Comparison of ENCODE assay signal across 15 cellular contexts in the genomic region with DNA sequence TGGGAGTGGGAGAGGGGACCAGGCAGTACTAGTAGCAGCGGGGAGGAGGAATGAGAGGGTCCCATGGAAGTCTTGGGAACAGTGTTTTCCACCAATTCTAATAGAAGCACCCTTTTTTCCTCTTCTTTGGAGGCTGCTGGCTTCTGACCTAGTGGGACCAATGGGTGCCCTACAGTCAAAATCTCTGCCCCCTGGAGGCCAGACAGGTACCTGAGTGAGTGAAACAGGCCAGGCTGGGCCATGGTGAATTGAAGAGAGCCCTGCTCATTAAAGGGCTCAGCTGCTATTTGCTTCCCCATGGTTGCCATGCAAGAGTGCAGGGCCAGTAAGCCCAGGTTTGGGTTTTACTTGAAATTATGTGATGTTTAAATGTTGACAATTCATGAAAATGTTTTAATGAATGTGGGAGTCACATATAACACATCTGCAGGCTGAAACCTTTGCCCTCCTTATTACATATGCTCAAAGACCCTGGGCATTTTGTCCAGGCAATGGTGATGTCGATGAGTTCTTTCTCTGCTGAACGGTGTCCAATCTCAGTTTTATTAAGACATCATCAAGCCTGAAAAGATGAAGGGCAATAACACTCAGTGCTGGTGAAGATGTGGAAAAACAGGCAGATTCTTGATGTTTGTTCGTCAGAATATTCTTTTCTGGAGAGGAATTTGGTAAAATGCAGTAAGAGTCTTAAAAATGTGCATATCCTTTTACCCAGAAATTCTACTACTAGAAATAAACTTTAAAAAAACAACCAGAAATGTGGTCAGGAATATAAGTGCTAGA. TPM values are rescaled to one million over a fixed set of nuclear protein-coding genes. Genes with fewer than 3 reads are reported as not detected.
DNase-seq lines count a peak whose midpoint lies in the region; ATAC-seq, FAIRE-seq and TF ChIP-seq lines count a peak whose summit lies in the region.
"Had no signal": no experiment of that assay in that cellular context is flagged by ENCODE, and none has a peak within 500 bp of the region (broad histone marks: within the 10 kb centered on the region; RNA-seq: fewer than 3 reads in every experiment).

No MANE protein-coding gene starts in this region.

- no peaks in the 10 kb centered on the region for H3K4me1 ChIP-seq in K562 (replicated peaks in 1 of 2; ENCODE audit: control insufficient read depth in 2 of 2, insufficient read depth in 2 of 2, low read length in 2 of 2)
- no peaks in the 10 kb centered on the region for H3K4me1 ChIP-seq in suprapubic skin
- H3K4me1 ChIP-seq: psoas muscle, stomach had no signal

- FAIRE-seq in K562 (lab: Jason Lieb, UNC), result no peak
- FAIRE-seq: keratinocyte had no signal

- H3K9me3 ChIP-seq in K562 (replicated peaks; ENCODE audit: control insufficient read depth, insufficient read depth, low read depth, low read length), result no peaks in the 10 kb centered on the region
- no peaks in the 10 kb centered on the region for H3K9me3 ChIP-seq in suprapubic skin
- H3K9me3 ChIP-seq: stomach had no signal

- peak; percentile 77; the same call in 2 of the 3 replicates for ATAC-seq in K562
- no peak for ATAC-seq in GM19035 (IDR thresholded peaks at IDR 0.05; ENCODE audit: unreplicated experiment)
- ATAC-seq: CD8-positive, alpha-beta T cell; psoas muscle had no signal

- no peak overlapping the region for H3K9ac ChIP-seq in K562 (ENCODE audit: insufficient read depth in 1 of 2, low read depth in 2 of 2, low read length in 2 of 2)
- H3K9ac ChIP-seq: KMS-11 had no signal

- no peak overlapping the region for H2AFZ ChIP-seq in K562 (ENCODE audit: low read depth, low read length)

- H3K9me1 ChIP-seq in K562 (ENCODE audit: control insufficient read depth, insufficient read depth, low read length), result no peaks in the 10 kb centered on the region

- DNase-seq in 8988T (peak; percentile 26), EH (ENCODE audit: low read depth) (peak; percentile 6), HuH-7 (ENCODE audit: low spot score) (peak; percentile 28), K562 (ENCODE audit: extremely low read depth in 1 of 4, low spot score in 3 of 4) (no peak), DMS153 treated with DMSO at 0.1 percent for 48 hours (lab: John Stamatoyannopoulos, UW; ENCODE audit: unreplicated experiment) (no peak), suprapubic skin (ENCODE audit: low spot score in 2 of 2) (no peak), mesenteric fat pad (ENCODE audit: low spot score) (no peak)
- DNase-seq: CD8-positive, alpha-beta T cell; cortex of kidney; psoas muscle; stimulated activated CD4-positive, alpha-beta T cell treated with anti-CD3 and anti-CD28 coated beads, Interleukin-1b, Interleukin-23, amount 100 ng/mL, for 48 hours; stomach had no signal

- H3K36me3 ChIP-seq in K562 (ENCODE audit: control insufficient read depth, insufficient read depth, low read length) (no peaks in the 10 kb centered on the region), suprapubic skin (no peaks in the 10 kb centered on the region)

- intact Hi-C loops in K562 (cut with micrococcal nuclease), result no loop called here

- TF ChIP-seq POLR2A in K562 (conservative IDR thresholded peaks at IDR 0.05), result no peak
- TF ChIP-seq POLR2A in suprapubic skin (IDR thresholded peaks at IDR 0.05), result no peak

- H4K20me1 ChIP-seq in K562 (replicated peaks; ENCODE audit: control insufficient read depth, insufficient read depth, low read length), result no peaks in the 10 kb centered on the region

- H3K4me3 ChIP-seq in K562, result no peak overlapping the region
- no peak overlapping the region for H3K4me3 ChIP-seq in suprapubic skin
- H3K4me3 ChIP-seq: psoas muscle, stomach had no signal

- 49% methylated on average over 4 of the region's 4 CpGs for WGBS in K562 (ENCODE audit: insufficient coverage, low coverage, missing lambda C conversion rate)
- 98% methylated on average over 4 of the region's 4 CpGs for WGBS in suprapubic skin

- no peak for TF ChIP-seq RAD21 in K562 (CRISPR knock-in tag; conservative IDR thresholded peaks at IDR 0.05 in 1 of 2, IDR thresholded peaks at IDR 0.05 in 1 of 2)

- H3K27me3 ChIP-seq in K562 (ENCODE audit: control insufficient read depth in 2 of 2, insufficient read depth in 2 of 2, low read length in 2 of 2) (no peaks in the 10 kb centered on the region), suprapubic skin (no peaks in the 10 kb centered on the region)
- H3K27me3 ChIP-seq: stomach had no signal

- H3K27ac ChIP-seq in K562 (ENCODE audit: extremely low read depth, low read depth, low read length) (no peak overlapping the region), suprapubic skin (no peak overlapping the region)
- H3K27ac ChIP-seq: KMS-11, psoas muscle, stomach had no signal

- in situ Hi-C loops in K562 (cut with MboI), result no loop called here

- CTCF ChIA-PET in K562 (lab: Yijun Ruan, JAX; ENCODE audit: low intra/inter-chr PET ratio), result no interaction called here

- TF ChIP-seq CTCF in K562 (IDR thresholded peaks at IDR 0.05 in 2 of 3, conservative IDR thresholded peaks at IDR 0.05 in 1 of 3; ENCODE audit: insufficient read depth in 2 of 3, low read depth in 1 of 3, low read length in 3 of 3) (peak in 2 of 3 experiments; percentile 28 to 35; a peak in 2 of 6 replicates), suprapubic skin (IDR thresholded peaks at IDR 0.05) (no peak)

- no peaks in the 10 kb centered on the region for H3K79me2 ChIP-seq in K562 (ENCODE audit: control insufficient read depth, insufficient read depth, low read length)

- POLR2A ChIA-PET in K562 (lab: Yijun Ruan, JAX), result no interaction called here

- BruUV-seq in K562 (replicated peaks; lab: Mats Ljungman, UMichigan), result no TSS peak

- H3K4me2 ChIP-seq in K562 (ENCODE audit: insufficient read depth, low read length), result no peak overlapping the region
- H3K4me2 ChIP-seq: KMS-11 had no signal

- TF ChIP-seq EP300 in K562 (IDR thresholded peaks at IDR 0.05; ENCODE audit: low read length) (no peak), suprapubic skin (IDR thresholded peaks at IDR 0.05) (no peak)

TF ChIP-seq in K562, 482 proteins besides CTCF, POLR2A, EP300 and RAD21 (continues in another document):
- TF ChIP-seq, protein P1, sequence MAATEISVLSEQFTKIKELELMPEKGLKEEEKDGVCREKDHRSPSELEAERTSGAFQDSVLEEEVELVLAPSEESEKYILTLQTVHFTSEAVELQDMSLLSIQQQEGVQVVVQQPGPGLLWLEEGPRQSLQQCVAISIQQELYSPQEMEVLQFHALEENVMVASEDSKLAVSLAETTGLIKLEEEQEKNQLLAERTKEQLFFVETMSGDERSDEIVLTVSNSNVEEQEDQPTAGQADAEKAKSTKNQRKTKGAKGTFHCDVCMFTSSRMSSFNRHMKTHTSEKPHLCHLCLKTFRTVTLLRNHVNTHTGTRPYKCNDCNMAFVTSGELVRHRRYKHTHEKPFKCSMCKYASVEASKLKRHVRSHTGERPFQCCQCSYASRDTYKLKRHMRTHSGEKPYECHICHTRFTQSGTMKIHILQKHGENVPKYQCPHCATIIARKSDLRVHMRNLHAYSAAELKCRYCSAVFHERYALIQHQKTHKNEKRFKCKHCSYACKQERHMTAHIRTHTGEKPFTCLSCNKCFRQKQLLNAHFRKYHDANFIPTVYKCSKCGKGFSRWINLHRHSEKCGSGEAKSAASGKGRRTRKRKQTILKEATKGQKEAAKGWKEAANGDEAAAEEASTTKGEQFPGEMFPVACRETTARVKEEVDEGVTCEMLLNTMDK (IDR thresholded peaks at IDR 0.05; ENCODE audit: borderline replicate concordance, insufficient read depth, low read depth, low read length, poor library complexity, severe bottlenecking), result peak; percentile 32

RNA-seq across cellular contexts. Expression of a gene that starts 42.3 kb away (rescaled TPM):
- total RNA-seq in K562 (2011; cell fraction: chromatin; rRNA removed; ENCODE audit: low replicate concordance), result not detected in 2 replicates
- total RNA-seq in K562 (2011; cell fraction: nucleolus; rRNA removed), result not detected in 2 replicates
- not detected in 2 replicates for total RNA-seq in K562 (2011; cell fraction: nucleoplasm; rRNA removed)
- not detected in 2 replicates for total RNA-seq in K562 (2014; rRNA removed)
- total RNA-seq in K562 (2014; rRNA removed; fragmentation: Illumina TruSeq; extraction: Trizol), result not detected in 2 replicates
- total RNA-seq in K562 (2015; rRNA removed; fragmentation: Illumina TruSeq; extraction: Trizol), result not detected in 2 replicates
- total RNA-seq in K562 (2021), result not detected in 2 replicates
- not detected in 2 replicates for polyA plus RNA-seq in K562 (2011; rRNA removed)
- not detected in 2 replicates for polyA plus RNA-seq in K562 (2011; cell fraction: cytosol; rRNA removed)
- 0.06 TPM in 1 of 2 replicates, not detected in the other for polyA plus RNA-seq in K562 (2011; cell fraction: nucleus; rRNA removed)
- polyA plus RNA-seq in K562 (2012), result not detected in 2 replicates
- polyA plus RNA-seq in K562 (2014; fragmentation: Illumina TruSeq; extraction: Trizol), result not detected in 2 replicates
- polyA plus RNA-seq in K562 (2014; fragmentation: Nextera tagmentation; extraction: Ambion mirVana), result not detected
- polyA plus RNA-seq in K562 (2014; rRNA removed), result not detected in 2 replicates
- not detected in 2 replicates for polyA minus RNA-seq in K562 (2011; rRNA and poly(A)+ RNA removed)
- not detected in 2 replicates for polyA minus RNA-seq in K562 (2011; cell fraction: cytosol; rRNA and poly(A)+ RNA removed)
- polyA minus RNA-seq in K562 (2011; cell fraction: nucleus; rRNA and poly(A)+ RNA removed), result not detected in 2 replicates
- not detected for total RNA-seq in suprapubic skin
- total RNA-seq in mesenteric fat pad, result not detected
- total RNA-seq: CD8-positive, alpha-beta T cell; psoas muscle; stomach had no signal
- polyA plus RNA-seq: keratinocyte, psoas muscle, stomach had no signal

RNA-seq across cellular contexts. Expression of a gene that starts 58.5 kb away (rescaled TPM):
- total RNA-seq in K562 (2011; cell fraction: chromatin; rRNA removed; ENCODE audit: low replicate concordance), result 16.8 and 17.8 TPM in 2 replicates
- total RNA-seq in K562 (2011; cell fraction: nucleolus; rRNA removed), result 12.0 and 14.7 TPM in 2 replicates
- total RNA-seq in K562 (2011; cell fraction: nucleoplasm; rRNA removed), result 20.2 and 32.4 TPM in 2 replicates
- total RNA-seq in K562 (2014; rRNA removed) (9.9 and 10.0 TPM in 2 replicates), K562 (2014; rRNA removed; fragmentation: Illumina TruSeq; extraction: Trizol) (8.5 and 8.8 TPM in 2 replicates), K562 (2015; rRNA removed; fragmentation: Illumina TruSeq; extraction: Trizol) (6.4 and 7.1 TPM in 2 replicates), K562 (2021) (14.9 and 16.4 TPM in 2 replicates), suprapubic skin (1 to 10 TPM; 1.1 to 8.9 (median 4.2) TPM), mesenteric fat pad (1.5 TPM)
- polyA plus RNA-seq in K562 (2011; rRNA removed) (8.5 and 11.2 TPM in 2 replicates), K562 (2014; fragmentation: Illumina TruSeq; extraction: Trizol) (15.0 and 15.7 TPM in 2 replicates), K562 (2014; fragmentation: Nextera tagmentation; extraction: Ambion mirVana) (1 to 10 TPM; 5.5 to 7.3 TPM), K562 (2014; rRNA removed) (7.9 and 9.1 TPM in 2 replicates)
- 6.1 and 11.5 TPM in 2 replicates for polyA plus RNA-seq in K562 (2011; cell fraction: cytosol; rRNA removed)
- polyA plus RNA-seq in K562 (2011; cell fraction: nucleus; rRNA removed), result 12.4 and 12.9 TPM in 2 replicates
- polyA plus RNA-seq in K562 (2012), result 9.8 and 12.8 TPM in 2 replicates
- 9.0 and 11.4 TPM in 2 replicates for polyA minus RNA-seq in K562 (2011; rRNA and poly(A)+ RNA removed)
- polyA minus RNA-seq in K562 (2011; cell fraction: cytosol; rRNA and poly(A)+ RNA removed), result 6.6 and 8.1 TPM in 2 replicates
- polyA minus RNA-seq in K562 (2011; cell fraction: nucleus; rRNA and poly(A)+ RNA removed), result 6.6 and 14.7 TPM in 2 replicates

Comparison
In these comparisons a context has a peak if more than half of its experiments do, and no peak if none do; other contexts are left out.
1. DNase-seq: peak in 8988T (single experiment), EH (single experiment) and HuH-7 (single experiment); none in K562 (0 of 4), DMS153 treated with DMSO at 0.1 percent for 48 hours (single experiment), suprapubic skin (0 of 2) and mesenteric fat pad (single experiment).
2. CTCF ChIP-seq: peak in K562 (2 of 3); none in suprapubic skin (0 of 2).